Comparison of ENCODE assay signal across 21 cellular contexts in the genomic region with DNA sequence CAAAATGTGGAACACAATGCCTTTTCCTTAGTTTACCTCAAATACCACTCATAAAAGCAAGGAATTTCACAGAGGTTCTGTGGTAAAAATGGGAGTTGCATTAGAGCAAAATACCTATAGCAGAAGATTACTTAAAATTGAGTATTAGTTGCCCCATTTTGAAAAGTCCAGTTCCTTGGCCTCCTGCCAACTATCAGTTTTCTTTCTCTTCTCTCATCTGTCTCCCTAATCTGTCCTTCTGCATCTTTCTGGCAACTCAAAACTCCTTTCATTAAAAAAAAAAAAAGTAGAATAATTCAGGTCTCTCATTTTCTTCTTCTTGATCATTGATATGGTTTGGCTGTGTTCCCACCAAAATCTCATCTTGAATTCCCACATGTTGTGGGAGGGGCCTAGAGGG.
"Had no signal": no experiment of that assay in that cellular context is flagged by ENCODE, and none has a peak within 500 bp of the region (broad histone marks: within the 10 kb centered on the region; RNA-seq: fewer than 3 reads in every experiment).

No MANE protein-coding gene starts in this region.

- H3K27me3 Mint-ChIP-seq: dendritic cell treated with granulocyte-macrophage colony-stimulating factor and Interleukin-4, amounts not matched to agents 40 ng/mL and 50 ng/mL, for 4 days; effector memory CD8-positive, alpha-beta T cell; naive thymus-derived CD4-positive, alpha-beta T cell had no signal

- H3K36me3 Mint-ChIP-seq: naive thymus-derived CD4-positive, alpha-beta T cell had no signal

- H3K9me3 Mint-ChIP-seq: effector memory CD8-positive, alpha-beta T cell; naive thymus-derived CD4-positive, alpha-beta T cell had no signal

- ATAC-seq: effector memory CD8-positive, alpha-beta T cell; heart left ventricle; left cardiac atrium; naive thymus-derived CD4-positive, alpha-beta T cell; sciatic nerve had no signal

- H3K27ac Mint-ChIP-seq: dendritic cell treated with granulocyte-macrophage colony-stimulating factor and Interleukin-4, amounts not matched to agents 40 ng/mL and 50 ng/mL, for 4 days; effector memory CD8-positive, alpha-beta T cell; naive thymus-derived CD4-positive, alpha-beta T cell had no signal

- H3K27me3 ChIP-seq: heart left ventricle, neutrophil, suprapubic skin, tibial artery, upper lobe of left lung, vagina had no signal

- H3K4me3 Mint-ChIP-seq: dendritic cell treated with granulocyte-macrophage colony-stimulating factor and Interleukin-4, amounts not matched to agents 40 ng/mL and 50 ng/mL, for 4 days; effector memory CD8-positive, alpha-beta T cell; naive thymus-derived CD4-positive, alpha-beta T cell had no signal

- H3K4me1 Mint-ChIP-seq: naive thymus-derived CD4-positive, alpha-beta T cell had no signal

- FAIRE-seq: colon, kidney had no signal

- H3K9me3 ChIP-seq: heart left ventricle, left ventricle myocardium inferior, neutrophil, suprapubic skin, tibial artery, upper lobe of left lung, vagina had no signal

- H3K4me3 ChIP-seq: heart left ventricle, left ventricle myocardium inferior, lung, suprapubic skin, tibial artery, upper lobe of left lung, vagina had no signal

- H3K4me1 ChIP-seq: tibial artery, upper lobe of left lung had no signal

- H3K27ac ChIP-seq: heart left ventricle, left ventricle myocardium inferior, neutrophil, suprapubic skin, tibial artery, upper lobe of left lung, vagina had no signal

- H3K36me3 ChIP-seq: heart left ventricle, left ventricle myocardium inferior, neutrophil, suprapubic skin, tibial artery, upper lobe of left lung, vagina had no signal

- DNase-seq: cerebellar nuclear complex; effector memory CD8-positive, alpha-beta T cell; foreskin melanocyte; heart left ventricle; hypothalamus; kidney; left cardiac atrium; left ventricle myocardium inferior; mesendoderm; naive thymus-derived CD4-positive, alpha-beta T cell; stimulated activated CD4-positive, alpha-beta T cell treated with anti-CD3 and anti-CD28 coated beads, Interleukin-2, amount 100 ng/mL, for 24 hours; stimulated activated naive CD4-positive, alpha-beta T cell treated with Interleukin-2 at 50 U/mL for 16 hours; tibial artery; upper lobe of left lung had no signal
